In genomic region chr1:213050745-213051126, GRCh38 we compare ENCODE assay signal across 8 cellular contexts. TPM values are rescaled to one million over a fixed set of nuclear protein-coding genes. Genes with fewer than 3 reads are reported as not detected.
DNase-seq lines count a peak whose midpoint lies in the region; ATAC-seq and TF ChIP-seq lines count a peak whose summit lies in the region.

No MANE protein-coding gene starts in this region.

- H3K9me3 ChIP-seq in OCI-LY1 (ENCODE audit: low read length), result no peaks in the 10 kb centered on the region
- H3K9me3 ChIP-seq in esophagus (ENCODE audit: control insufficient read depth in 2 of 2, insufficient read depth in 1 of 2, low read depth in 1 of 2, low read length in 1 of 2), result no peaks in the 10 kb centered on the region
- no peaks in the 10 kb centered on the region for H3K9me3 ChIP-seq in osteoblast (ENCODE audit: low read depth, low read length)

- H3F3A ChIP-seq in OCI-LY1 (ENCODE audit: insufficient read depth, low read length), result no peaks in the 10 kb centered on the region

- H2AFZ ChIP-seq in OCI-LY1 (ENCODE audit: low read length) (peak overlapping the region; percentile 98), osteoblast (ENCODE audit: low read length) (peak overlapping the region; percentile 100)

- DNase-seq in DMS53 treated with DMSO at 0.1 percent for 48 hours (lab: John Stamatoyannopoulos, UW; ENCODE audit: unreplicated experiment) (peak; percentile 84), osteoblast (ENCODE audit: insufficient read length, low spot score, missing footprints) (peak; percentile 42), NCI-H128 (lab: John Stamatoyannopoulos, UW; ENCODE audit: unreplicated experiment) (no peak)
- DNase-seq in stimulated activated CD4-positive, alpha-beta T cell treated with anti-CD3 and anti-CD28 coated beads, Interleukin-2, amount 100 ng/mL, for 48 hours, result no peak
- no peak for DNase-seq in activated CD8-positive, alpha-beta memory T cell treated with anti-CD3 and anti-CD28 coated beads for 24 hours

- H3K4me2 ChIP-seq in OCI-LY1 (ENCODE audit: low read length) (peak overlapping the region; percentile 69), osteoblast (ENCODE audit: insufficient read depth, low read length) (peak overlapping the region; percentile 89)

- peak; percentile 25 for ATAC-seq in GM21786 (IDR thresholded peaks at IDR 0.05; ENCODE audit: unreplicated experiment)

- peaks cover 19% of the 10 kb centered on the region for H3K4me1 ChIP-seq in OCI-LY1 (ENCODE audit: insufficient read depth, low read length, severe bottlenecking)
- H3K4me1 ChIP-seq in esophagus (ENCODE audit: control insufficient read depth in 2 of 2, insufficient read depth in 2 of 2, low read length in 1 of 2), result peaks cover 0 to 1% of the 10 kb centered on the region in 2 donors
- H3K4me1 ChIP-seq in osteoblast (ENCODE audit: insufficient read depth, low read length), result peaks cover 14% of the 10 kb centered on the region

- no peaks in the 10 kb centered on the region for H3K36me3 ChIP-seq in OCI-LY1 (ENCODE audit: insufficient read depth, low read length)
- no peaks in the 10 kb centered on the region for H3K36me3 ChIP-seq in esophagus (ENCODE audit: control insufficient read depth in 2 of 2, insufficient read depth in 2 of 2, low read length in 1 of 2)
- no peaks in the 10 kb centered on the region for H3K36me3 ChIP-seq in osteoblast (ENCODE audit: insufficient read depth, low read length)

- H3K27ac ChIP-seq in OCI-LY1 (ENCODE audit: low read depth, low read length, poor library complexity, severe bottlenecking) (peak overlapping the region; percentile 11), esophagus (ENCODE audit: low read depth in 2 of 2, low read length in 1 of 2) (peak overlapping the region; percentile 78 to 86), osteoblast (ENCODE audit: low read depth, low read length) (peak overlapping the region; percentile 75)

- H3K27me3 ChIP-seq in OCI-LY1 (ENCODE audit: insufficient read depth, low read length) (no peaks in the 10 kb centered on the region), esophagus (ENCODE audit: control insufficient read depth in 1 of 2, insufficient read depth in 2 of 2, low read length in 2 of 2) (no peaks in the 10 kb centered on the region), osteoblast (ENCODE audit: insufficient read depth, low read length) (no peaks in the 10 kb centered on the region)

- H4K20me1 ChIP-seq in OCI-LY1 (ENCODE audit: insufficient read depth, low read length) (no peaks in the 10 kb centered on the region), osteoblast (ENCODE audit: insufficient read depth, low read length) (peaks cover 2% of the 10 kb centered on the region)

- H3K4me3 ChIP-seq in OCI-LY1 (ENCODE audit: low read depth, low read length, poor library complexity, severe bottlenecking) (peak overlapping the region; percentile 85), esophagus (ENCODE audit: low read depth in 1 of 2, low read length in 2 of 2) (peak overlapping the region; percentile 90 to 99), osteoblast (ENCODE audit: insufficient read depth, low read length) (peak overlapping the region; percentile 94)

- H3K79me2 ChIP-seq in OCI-LY1 (ENCODE audit: insufficient read depth, low read length) (no peaks in the 10 kb centered on the region), osteoblast (ENCODE audit: insufficient read depth, low read length) (peaks cover 41% of the 10 kb centered on the region)

- H3K9me2 ChIP-seq in OCI-LY1 (ENCODE audit: low read depth, low read length), result no peaks in the 10 kb centered on the region

- TF ChIP-seq CTCF in OCI-LY1 (IDR thresholded peaks at IDR 0.05; ENCODE audit: low read length) (no peak), osteoblast (IDR thresholded peaks at IDR 0.05; ENCODE audit: extremely low read depth, low read depth, low read length) (no peak)

- H3K9ac ChIP-seq in OCI-LY1 (ENCODE audit: low read length), result peak overlapping the region; percentile 72

- 26 to 31% methylated on average over 15 of the region's 15 CpGs for WGBS in esophagus, 2 donors

RNA-seq across cellular contexts. Expression of gene RPS6KC1, which starts 0.3 kb away (rescaled TPM):
- 1 to 10 TPM; 2.2 to 3.8 TPM for polyA plus RNA-seq in esophagus
- total RNA-seq in osteoblast, result 35.1 and 44.2 TPM in 2 replicates

RNA-seq across cellular contexts. Expression of gene ANGEL2, which starts 35.1 kb away (rescaled TPM):
- 10 to 100 TPM in 1 of 2 donors, 1 to 10 TPM in 1; 8.2 to 10.7 TPM for polyA plus RNA-seq in esophagus
- total RNA-seq in osteoblast, result 46.3 and 59.2 TPM in 2 replicates

Comparison
In these comparisons a context has a peak if more than half of its experiments do, and no peak if none do; other contexts are left out.
1. DNase-seq: peak in DMS53 treated with DMSO at 0.1 percent for 48 hours (single experiment) and osteoblast (single experiment); none in stimulated activated CD4-positive, alpha-beta T cell treated with anti-CD3 and anti-CD28 coated beads, Interleukin-2, amount 100 ng/mL, for 48 hours (0 of 2), activated CD8-positive, alpha-beta memory T cell treated with anti-CD3 and anti-CD28 coated beads for 24 hours (single experiment) and NCI-H128 (single experiment).
2. H3K27ac ChIP-seq: peak in every context shown above with its lines; median percentile 82 in esophagus; 75 in osteoblast; 11 in OCI-LY1.
3. Peak in every context shown above with its lines, with median percentiles within 50 percentile points of each other: H3K4me3 ChIP-seq.